ENCODE assay signal across 8 cellular contexts in genomic region chr2:218879881-218880748, GRCh38. TPM values are rescaled to one million over a fixed set of nuclear protein-coding genes. Genes with fewer than 3 reads are reported as not detected.
DNase-seq lines count a peak whose midpoint lies in the region; ATAC-seq, FAIRE-seq and TF ChIP-seq lines count a peak whose summit lies in the region.

No MANE protein-coding gene starts in this region.

- H3K4me1 Mint-ChIP-seq in WTC11 = peaks cover 16% of the 10 kb centered on the region
- H3K4me1 Mint-ChIP-seq in dendritic cell treated with granulocyte-macrophage colony-stimulating factor and Interleukin-4, amounts not matched to agents 40 ng/mL and 50 ng/mL, for 4 days (ENCODE audit: low read depth) = peaks cover 28% of the 10 kb centered on the region

- H3K27me3 ChIP-seq in prostate gland (replicated peaks; ENCODE audit: insufficient read depth) = peaks cover 4% of the 10 kb centered on the region

- FAIRE-seq in D721Med (lab: Jason Lieb, UNC) = no peak

- H3K9me3 Mint-ChIP-seq in WTC11 = no peaks in the 10 kb centered on the region
- no peaks in the 10 kb centered on the region for H3K9me3 Mint-ChIP-seq in dendritic cell treated with granulocyte-macrophage colony-stimulating factor and Interleukin-4, amounts not matched to agents 40 ng/mL and 50 ng/mL, for 4 days

- TF ChIP-seq POLR2A in prostate gland (IDR thresholded peaks at IDR 0.05) = no peak

- CTCF ChIA-PET in WTC11 (lab: Charles Lee) = interaction anchor here (0.9 to 17.9 kb wide), 3 partner anchors 9 to 101 kb away, joined by 3 to 422 read pairs (median 98); no protein-coding TSS in a partner anchor

- ATAC-seq in HG03280 (IDR thresholded peaks at IDR 0.05; ENCODE audit: unreplicated experiment) (peak; percentile 78), WTC11 (peak; percentile 36)

- intact Hi-C loops in dendritic cell treated with granulocyte-macrophage colony-stimulating factor and Interleukin-4, amounts not matched to agents 40 ng/mL and 50 ng/mL, for 4 days (cut with micrococcal nuclease) = no loop called here
- intact Hi-C loops in prostate gland (cut with DNase I) = no loop called here

- no peaks in the 10 kb centered on the region for H3K36me3 Mint-ChIP-seq in WTC11
- H3K36me3 Mint-ChIP-seq in dendritic cell treated with granulocyte-macrophage colony-stimulating factor and Interleukin-4, amounts not matched to agents 40 ng/mL and 50 ng/mL, for 4 days (ENCODE audit: low read depth) = no peaks in the 10 kb centered on the region

- peak; percentile 70 for DNase-seq in CD1c-positive myeloid dendritic cell (ENCODE audit: extremely low spot score)
- peak; percentile 89 for DNase-seq in GM19238 (ENCODE audit: insufficient read length, low spot score)
- DNase-seq in WTC11 (ENCODE audit: low spot score) = peak; percentile 51
- no peak for DNase-seq in prostate gland (ENCODE audit: low spot score)
- no peak for DNase-seq in D721Med (ENCODE audit: insufficient read length, low spot score)
- DNase-seq in SW480 (ENCODE audit: low spot score) = no peak

- POLR2A ChIA-PET in WTC11 (lab: Charles Lee) = no interaction called here

- peak overlapping the region; percentile 27 to 29 for H3K4me3 ChIP-seq in prostate gland

- H3K4me1 ChIP-seq in prostate gland (replicated peaks) = no peaks in the 10 kb centered on the region

- no peaks in the 10 kb centered on the region for H3K36me3 ChIP-seq in prostate gland

- peak overlapping the region; percentile 59 for H3K4me3 Mint-ChIP-seq in WTC11
- H3K4me3 Mint-ChIP-seq in dendritic cell treated with granulocyte-macrophage colony-stimulating factor and Interleukin-4, amounts not matched to agents 40 ng/mL and 50 ng/mL, for 4 days = peak overlapping the region; percentile 44

- peak overlapping the region in 1 of 2 donors; percentile 14 for H3K27ac ChIP-seq in prostate gland

- 4% methylated on average over 42 of the region's 55 CpGs for WGBS in prostate gland

- peaks cover 97% of the 10 kb centered on the region for H3K27me3 Mint-ChIP-seq in WTC11 (ENCODE audit: low read depth)
- peaks cover 93% of the 10 kb centered on the region for H3K27me3 Mint-ChIP-seq in dendritic cell treated with granulocyte-macrophage colony-stimulating factor and Interleukin-4, amounts not matched to agents 40 ng/mL and 50 ng/mL, for 4 days

- TF ChIP-seq CTCF in WTC11 (IDR thresholded peaks at IDR 0.05) = no peak
- TF ChIP-seq CTCF in prostate gland (IDR thresholded peaks at IDR 0.05) = no peak
- no peak for TF ChIP-seq CTCF in D721Med (IDR thresholded peaks at IDR 0.05; ENCODE audit: insufficient read depth, missing control alignments)

- no peak overlapping the region for H3K27ac Mint-ChIP-seq in WTC11
- H3K27ac Mint-ChIP-seq in dendritic cell treated with granulocyte-macrophage colony-stimulating factor and Interleukin-4, amounts not matched to agents 40 ng/mL and 50 ng/mL, for 4 days = no peak overlapping the region

- no peaks in the 10 kb centered on the region for H3K9me3 ChIP-seq in prostate gland

TF ChIP-seq in WTC11, 78 proteins besides CTCF, POLR2A, EP300 and RAD21:
- TF ChIP-seq MLX (CRISPR knock-in tag; IDR thresholded peaks at IDR 0.05) (no peak), ZNF121 (CRISPR knock-in tag; IDR thresholded peaks at IDR 0.05) (no peak), FOXP1 (CRISPR knock-in tag; IDR thresholded peaks at IDR 0.05; ENCODE audit: borderline replicate concordance) (no peak), ZNF263 (CRISPR knock-in tag; IDR thresholded peaks at IDR 0.05; ENCODE audit: low read depth) (no peak), CDX4 (CRISPR knock-in tag; IDR thresholded peaks at IDR 0.05; ENCODE audit: borderline replicate concordance) (no peak), ERG (CRISPR knock-in tag; IDR thresholded peaks at IDR 0.05) (no peak), ESRRA (CRISPR knock-in tag; IDR thresholded peaks at IDR 0.05; ENCODE audit: borderline replicate concordance) (no peak), CREM (CRISPR knock-in tag; IDR thresholded peaks at IDR 0.05) (no peak)

RNA-seq across cellular contexts. Expression of gene WNT10A, which starts 0.5 kb away (rescaled TPM):
- total RNA-seq in WTC11 (2021) (not detected in 3 replicates), prostate gland (1 to 10 TPM; 3.6 to 4.3 TPM)

RNA-seq across cellular contexts. Expression of gene WNT6, which starts 20.5 kb away (rescaled TPM):
- total RNA-seq in WTC11 (2021) = not detected in 3 replicates
- total RNA-seq in prostate gland = 10 to 100 TPM in 1 of 2 donors, 1 to 10 TPM in 1; 8.0 to 56.5 TPM

RNA-seq across cellular contexts. Expression of gene PRKAG3, which starts 48.5 kb away (rescaled TPM):
- total RNA-seq in WTC11 (2021) (not detected in 3 replicates), prostate gland (under 1 TPM in 1 of 2 donors, not detected in 1; 0.14 TPM)

Comparison
In these comparisons a context has a peak if more than half of its experiments do, and no peak if none do; other contexts are left out.
1. DNase-seq: peak in CD1c-positive myeloid dendritic cell (single experiment), GM19238 (single experiment) and WTC11 (single experiment); none in prostate gland (single experiment), D721Med (single experiment) and SW480 (single experiment).